16 cellular contexts compared by ENCODE assay signal in genomic region chr6:8557019-8557748, GRCh38.
DNase-seq lines count a peak whose midpoint lies in the region; ATAC-seq and TF ChIP-seq lines count a peak whose summit lies in the region.
"Had no signal": no experiment of that assay in that cellular context is flagged by ENCODE, and none has a peak within 500 bp of the region (broad histone marks: within the 10 kb centered on the region; RNA-seq: fewer than 3 reads in every experiment).

No MANE protein-coding gene starts in this region.

- ATAC-seq in activated CD4-positive, alpha-beta T cell treated with anti-CD3 and anti-CD28 coated beads for 36 hours: no peak
- no peak for ATAC-seq in WTC11

- no peaks in the 10 kb centered on the region for H3K4me1 Mint-ChIP-seq in activated CD4-positive, alpha-beta T cell treated with anti-CD3 and anti-CD28 coated beads for 36 hours
- no peaks in the 10 kb centered on the region; the same call in 1 of the 2 replicates for H3K4me1 Mint-ChIP-seq in WTC11
- H3K4me1 Mint-ChIP-seq: CD4-positive, CD25-positive, alpha-beta regulatory T cell had no signal

- no peak overlapping the region for H3K4me3 Mint-ChIP-seq in activated CD4-positive, alpha-beta T cell treated with anti-CD3 and anti-CD28 coated beads for 36 hours
- no peak overlapping the region for H3K4me3 Mint-ChIP-seq in WTC11
- H3K4me3 Mint-ChIP-seq: CD4-positive, CD25-positive, alpha-beta regulatory T cell; HFFc6 had no signal

- H3K36me3 ChIP-seq in HEK293 (ENCODE audit: control insufficient read depth in 2 of 2, insufficient read depth in 1 of 2, low read length in 2 of 2) (no peaks in the 10 kb centered on the region), liver (ENCODE audit: control insufficient read depth in 4 of 4, insufficient read depth in 3 of 4, low read depth in 1 of 4, low read length in 3 of 4) (no peaks in the 10 kb centered on the region)

- H3K9ac ChIP-seq in liver (ENCODE audit: low read depth in 1 of 2, low read length in 2 of 2): no peak overlapping the region

- no peaks in the 10 kb centered on the region for H3K27me3 Mint-ChIP-seq in activated CD4-positive, alpha-beta T cell treated with anti-CD3 and anti-CD28 coated beads for 36 hours
- no peaks in the 10 kb centered on the region for H3K27me3 Mint-ChIP-seq in WTC11 (ENCODE audit: low read depth)
- H3K27me3 Mint-ChIP-seq: CD4-positive, CD25-positive, alpha-beta regulatory T cell had no signal

- intact Hi-C loops in activated CD4-positive, alpha-beta T cell treated with anti-CD3 and anti-CD28 coated beads for 36 hours (cut with DNase I, micrococcal nuclease): no loop called here

- no peaks in the 10 kb centered on the region for H3K36me3 Mint-ChIP-seq in activated CD4-positive, alpha-beta T cell treated with anti-CD3 and anti-CD28 coated beads for 36 hours (ENCODE audit: low read depth)
- no peaks in the 10 kb centered on the region for H3K36me3 Mint-ChIP-seq in WTC11
- H3K36me3 Mint-ChIP-seq: CD4-positive, CD25-positive, alpha-beta regulatory T cell had no signal

- POLR2A ChIA-PET in HEK293 (lab: Yijun Ruan, JAX) (no interaction called here), WTC11 (lab: Charles Lee) (no interaction called here)
- POLR2A ChIA-PET in activated CD4-positive, alpha-beta T cell treated with anti-CD3 and anti-CD28 coated beads for 36 hours (lab: Charles Lee): no interaction called here

- H3K4me1 ChIP-seq in HEK293 (ENCODE audit: control insufficient read depth, insufficient read depth, low read length): peaks cover 12% of the 10 kb centered on the region
- H3K4me1 ChIP-seq in liver (ENCODE audit: control insufficient read depth in 4 of 4, insufficient read depth in 4 of 4, low read length in 3 of 4): peaks cover 0 to 23% (median 7%) of the 10 kb centered on the region in 4 donors

- H3K27me3 ChIP-seq in liver (ENCODE audit: control insufficient read depth in 4 of 4, insufficient read depth in 4 of 4, low read length in 3 of 4): no peaks in the 10 kb centered on the region

- no peaks in the 10 kb centered on the region for H3K9me3 Mint-ChIP-seq in activated CD4-positive, alpha-beta T cell treated with anti-CD3 and anti-CD28 coated beads for 36 hours (ENCODE audit: low read depth)
- no peaks in the 10 kb centered on the region for H3K9me3 Mint-ChIP-seq in WTC11

- H3K4me3 ChIP-seq in HEK293 (ENCODE audit: low read depth, low read length) (no peak overlapping the region), epithelial cell of esophagus (ENCODE audit: low read length) (no peak overlapping the region), liver (ENCODE audit: low read depth in 1 of 3, low read length in 3 of 3) (no peak overlapping the region)

- H3K27ac ChIP-seq in HEK293 (ENCODE audit: extremely low read depth, low read depth, low read length) (no peak overlapping the region), liver (ENCODE audit: low read depth in 1 of 2, low read length in 2 of 2) (peak overlapping the region; percentile 81)

- WGBS in liver: 59% methylated on average over 2 of the region's 2 CpGs

- CTCF ChIA-PET in HEK293 (lab: Yijun Ruan, JAX): interaction anchor here (0.6 kb wide), 1 partner anchor 23 kb away, joined by 3 read pairs; no protein-coding TSS in a partner anchor
- CTCF ChIA-PET in activated CD4-positive, alpha-beta T cell treated with anti-CD3 and anti-CD28 coated beads for 36 hours (lab: Charles Lee): no interaction called here
- CTCF ChIA-PET in WTC11 (lab: Charles Lee): no interaction called here

- no peak for TF ChIP-seq RAD21 in liver (IDR thresholded peaks at IDR 0.05)

- TF ChIP-seq CTCF in HEK293 (tag by site-specific recombination; IDR thresholded peaks at IDR 0.05): no peak
- TF ChIP-seq CTCF in epithelial cell of esophagus (IDR thresholded peaks at IDR 0.05; ENCODE audit: insufficient read depth, low read depth, low read length, missing control alignments): no peak
- no peak for TF ChIP-seq CTCF in liver (IDR thresholded peaks at IDR 0.05; ENCODE audit: low read depth, low read length, missing input control)
- TF ChIP-seq CTCF in WTC11 (IDR thresholded peaks at IDR 0.05): no peak

- H3K9me3 ChIP-seq in HEK293 (ENCODE audit: control insufficient read depth, insufficient read depth, low read depth, low read length): no peaks in the 10 kb centered on the region
- no peaks in the 10 kb centered on the region for H3K9me3 ChIP-seq in liver (ENCODE audit: control insufficient read depth in 4 of 4, low read length in 3 of 4)

- H3K27ac Mint-ChIP-seq in activated CD4-positive, alpha-beta T cell treated with anti-CD3 and anti-CD28 coated beads for 36 hours: no peak overlapping the region
- no peak overlapping the region for H3K27ac Mint-ChIP-seq in WTC11
- H3K27ac Mint-ChIP-seq: CD4-positive, CD25-positive, alpha-beta regulatory T cell; HFFc6 had no signal

- DNase-seq in OCI-M1 (lab: John Stamatoyannopoulos, UW): peak; percentile 41
- peak; percentile 67 for DNase-seq in epithelial cell of esophagus (ENCODE audit: low read depth)
- no peak for DNase-seq in activated CD4-positive, alpha-beta T cell treated with anti-CD3 and anti-CD28 coated beads for 36 hours
- DNase-seq in WTC11 (ENCODE audit: low spot score): no peak
- no peak for DNase-seq in activated CD4-positive, alpha-beta T cell treated with anti-CD3 and anti-CD28 coated beads, Interleukin-2, amount 50 U/mL, for 48 hours
- DNase-seq: CD4-positive, CD25-positive, alpha-beta regulatory T cell; DMS79 treated with DMSO at 0.1 percent for 48 hours; H7; HFFc6; NCI-H1048; NCI-H1417 treated with DMSO at 0.1 percent for 48 hours; NCI-H187; NCI-H2171; NCI-H524 treated with DMSO at 0.1 percent for 48 hours had no signal

TF ChIP-seq in HEK293, 187 proteins besides CTCF, POLR2A, EP300 and RAD21:
- TF ChIP-seq ZNF660 (tag by site-specific recombination; IDR thresholded peaks at IDR 0.05): no peak
- 0 out of 2 replicates have a peak, but pooled peaks have one; percentile 5 for TF ChIP-seq KLF8 (tag by site-specific recombination; IDR thresholded peaks at IDR 0.05)
TF ChIP-seq in HEK293: peak in this region for 1.

TF ChIP-seq in liver, 16 proteins besides CTCF, POLR2A, EP300 and RAD21 (continues in another document):
- TF ChIP-seq HNF4A (conservative IDR thresholded peaks at IDR 0.05): peak; percentile 82 to 84
- no peak for TF ChIP-seq REST (IDR thresholded peaks at IDR 0.05)
- no peak for TF ChIP-seq FOXA1 (IDR thresholded peaks at IDR 0.05)
- TF ChIP-seq SP1 (IDR thresholded peaks at IDR 0.05): peak; percentile 26

TF ChIP-seq in WTC11, 78 proteins besides CTCF, POLR2A, EP300 and RAD21 (continues in another document):
- TF ChIP-seq PREB (CRISPR knock-in tag; IDR thresholded peaks at IDR 0.05; ENCODE audit: borderline replicate concordance) (no peak), MXD4 (CRISPR knock-in tag; IDR thresholded peaks at IDR 0.05; ENCODE audit: borderline replicate concordance) (no peak), HMGXB4 (CRISPR knock-in tag; IDR thresholded peaks at IDR 0.05) (no peak), ZNF425 (CRISPR knock-in tag; conservative IDR thresholded peaks at IDR 0.05) (no peak), IRF1 (CRISPR knock-in tag; IDR thresholded peaks at IDR 0.05) (no peak)

Comparison
In these comparisons a context has a peak if more than half of its experiments do, and no peak if none do; other contexts are left out.
1. DNase-seq: peak in OCI-M1 (single experiment) and epithelial cell of esophagus (single experiment); none in activated CD4-positive, alpha-beta T cell treated with anti-CD3 and anti-CD28 coated beads for 36 hours (single experiment), WTC11 (single experiment) and activated CD4-positive, alpha-beta T cell treated with anti-CD3 and anti-CD28 coated beads, Interleukin-2, amount 50 U/mL, for 48 hours (0 of 2).